1 cellular context compared by ENCODE assay signal in the genomic region with DNA sequence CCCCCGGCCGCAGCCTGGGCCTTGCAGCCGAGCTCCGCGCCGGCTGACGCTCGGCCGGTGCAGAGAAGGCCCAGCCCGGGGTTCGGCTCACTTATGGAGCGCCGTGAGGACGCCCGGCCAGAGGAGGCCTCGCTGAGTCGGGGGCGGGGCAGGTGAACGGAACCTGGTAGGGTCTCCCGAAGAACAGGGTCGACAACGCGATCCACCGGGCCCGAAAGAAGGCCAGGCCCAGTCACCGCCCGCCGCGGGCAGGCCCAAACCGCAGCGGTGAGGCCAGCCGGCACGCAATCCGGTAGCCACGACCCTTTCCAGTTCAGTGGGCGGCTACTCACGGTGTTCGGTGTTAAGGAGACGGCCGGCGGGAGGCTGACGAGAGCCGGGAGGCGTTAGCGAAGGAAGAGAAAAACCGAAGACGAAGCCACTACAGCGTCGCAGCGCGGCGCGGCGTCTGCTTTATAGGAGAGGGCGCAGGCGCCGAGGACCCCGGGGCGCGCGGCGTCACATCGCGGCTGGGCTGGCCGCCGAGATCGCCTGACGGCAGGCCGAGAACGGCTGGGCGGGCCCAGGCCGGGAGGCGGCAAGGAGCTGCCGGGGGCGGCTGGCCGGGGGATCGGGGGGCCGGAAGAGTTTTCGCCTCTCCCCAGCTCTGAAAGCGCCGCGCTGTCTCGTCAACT.
A peak's percentile ranks its signal among the peaks of the same experiment; 100 is the strongest.
TF ChIP-seq lines count a peak whose summit lies in the region.

SKP1 (minus strand) TSS at position 428 of the 674 bp plus-strand sequence. CDS start 2,928 bp downstream, outside the sequence.

TF ChIP-seq in HepG2, 621 proteins besides CTCF, POLR2A, EP300 and RAD21 (continued from another document):
- TF ChIP-seq HINFP (CRISPR knock-in tag; IDR thresholded peaks at IDR 0.05; ENCODE audit: low read depth) (peak; percentile 88), FOXA1 (IDR thresholded peaks at IDR 0.05) (no peak), FOXA1 (CRISPR knock-in tag; IDR thresholded peaks at IDR 0.05) (no peak), FIP1L1 (IDR thresholded peaks at IDR 0.05; ENCODE audit: borderline replicate concordance, insufficient read depth, low read depth, low read length) (no peak), ZNF644 (CRISPR knock-in tag; IDR thresholded peaks at IDR 0.05; ENCODE audit: low read depth) (no peak), PHB2 (IDR thresholded peaks at IDR 0.05; ENCODE audit: partially characterized antibody) (no peak), ATF2 (CRISPR knock-in tag; IDR thresholded peaks at IDR 0.05) (peak; percentile 69), NFYB (CRISPR knock-in tag; IDR thresholded peaks at IDR 0.05) (no peak), POGZ (CRISPR knock-in tag; IDR thresholded peaks at IDR 0.05) (peak; percentile 70), ZFP62 (CRISPR knock-in tag; IDR thresholded peaks at IDR 0.05) (no peak)
